Comparison of ENCODE assay signal across 1 cellular context in genomic region chr9:2016411-2017208, GRCh38.
TF ChIP-seq lines count a peak whose summit lies in the region.

No MANE protein-coding gene starts in this region.

TF ChIP-seq in HCT116, 20 proteins besides CTCF, POLR2A, EP300 and RAD21:
- TF ChIP-seq ZNF274 (IDR thresholded peaks at IDR 0.05; ENCODE audit: low read depth, low read length): no peak
- TF ChIP-seq FOSL1 (IDR thresholded peaks at IDR 0.05; ENCODE audit: low read depth): no peak
- TF ChIP-seq MAX (IDR thresholded peaks at IDR 0.05): peak; percentile 10; the same call in 1 of the 2 replicates
- TF ChIP-seq SIN3A (IDR thresholded peaks at IDR 0.05; ENCODE audit: low read depth): peak; percentile 34; the same call in 1 of the 2 replicates
